8 cellular contexts compared by ENCODE assay signal in genomic region chr11:36509265-36509664, GRCh38. TPM values are rescaled to one million over a fixed set of nuclear protein-coding genes. Genes with fewer than 3 reads are reported as not detected.
DNase-seq lines count a peak whose midpoint lies in the region; ATAC-seq and TF ChIP-seq lines count a peak whose summit lies in the region.

No MANE protein-coding gene starts in this region.

- peaks cover 0 to 2% (median 0%) of the 10 kb centered on the region in 5 donors for H3K9me3 Mint-ChIP-seq in CD8-positive, alpha-beta memory T cell

- H3K27me3 Mint-ChIP-seq in CD8-positive, alpha-beta memory T cell: peaks cover 1 to 8% of the 10 kb centered on the region in 2 donors

- no peaks in the 10 kb centered on the region for H3K36me3 ChIP-seq in CD8-positive, alpha-beta memory T cell (ENCODE audit: insufficient read depth, low read length)
- H3K36me3 ChIP-seq in OCI-LY3 (replicated peaks; ENCODE audit: low read depth, low read length): no peaks in the 10 kb centered on the region
- no peaks in the 10 kb centered on the region for H3K36me3 ChIP-seq in iPS-15b (ENCODE audit: control insufficient read depth, insufficient read depth, low read length)

- peak in 3 of 5 donors; percentile 17 to 20 (median 19) for DNase-seq in CD8-positive, alpha-beta memory T cell
- peak; percentile 58 for DNase-seq in astrocyte of the hippocampus (ENCODE audit: low read depth, low spot score)
- no peak for DNase-seq in activated gamma-delta T cell treated with Interleukin-2 at 50 U/mL for 16 hours

- peak overlapping the region; percentile 88 to 98 (median 94) for H3K27ac Mint-ChIP-seq in CD8-positive, alpha-beta memory T cell

- H3K9ac ChIP-seq in OCI-LY3 (ENCODE audit: low read length) (peak overlapping the region; percentile 85), iPS-15b (ENCODE audit: low read depth, low read length) (no peak overlapping the region)

- H3K4me3 ChIP-seq in CD8-positive, alpha-beta memory T cell (ENCODE audit: low read length): peak overlapping the region; percentile 83
- H3K4me3 ChIP-seq in OCI-LY3 (ENCODE audit: low read length): peak overlapping the region; percentile 99
- H3K4me3 ChIP-seq in iPS-15b (ENCODE audit: low read depth, low read length): peak overlapping the region; percentile 96
- H3K4me3 ChIP-seq in skin epidermis: peak overlapping the region; percentile 73 to 92 (median 83)

- POLR2A ChIA-PET in CD8-positive, alpha-beta memory T cell (lab: Charles Lee): interaction anchor here (0.7 kb wide), 2 partner anchors 130 to 742 kb away, joined by 3 to 6 read pairs; no protein-coding TSS in a partner anchor

- peak overlapping the region; percentile 97 for H3K4me2 ChIP-seq in OCI-LY3 (ENCODE audit: low read length)

- ATAC-seq in GM21528 (IDR thresholded peaks at IDR 0.05; ENCODE audit: low FRiP score, unreplicated experiment): peak; percentile 27
- ATAC-seq in GM19463 (IDR thresholded peaks at IDR 0.05; ENCODE audit: unreplicated experiment): no peak

- H3K79me2 ChIP-seq in OCI-LY3 (ENCODE audit: low read length): peaks cover 23% of the 10 kb centered on the region

- no peak for TF ChIP-seq CTCF in OCI-LY3 (IDR thresholded peaks at IDR 0.05; ENCODE audit: low read depth, low read length)

- H3K36me3 Mint-ChIP-seq in CD8-positive, alpha-beta memory T cell: peaks cover 0 to 26% (median 0%) of the 10 kb centered on the region in 3 donors

- H3K27me3 ChIP-seq in CD8-positive, alpha-beta memory T cell (ENCODE audit: insufficient read depth, low read length, poor library complexity, severe bottlenecking): no peaks in the 10 kb centered on the region
- H3K27me3 ChIP-seq in OCI-LY3 (ENCODE audit: low read depth, low read length): no peaks in the 10 kb centered on the region
- H3K27me3 ChIP-seq in iPS-15b (ENCODE audit: control insufficient read depth, insufficient read depth, low read length): peaks cover 2% of the 10 kb centered on the region

- H3K9me3 ChIP-seq in CD8-positive, alpha-beta memory T cell (ENCODE audit: low read length): no peaks in the 10 kb centered on the region
- H3K9me3 ChIP-seq in OCI-LY3 (ENCODE audit: insufficient read depth, low read length) (peaks cover 3% of the 10 kb centered on the region; the same call in 1 of the 2 replicates), iPS-15b (ENCODE audit: control insufficient read depth, insufficient read depth, low read length) (no peaks in the 10 kb centered on the region)

- CTCF ChIA-PET in CD8-positive, alpha-beta memory T cell (lab: Charles Lee): interaction anchor here (1.7 to 3.5 kb wide), 3 partner anchors 10 to 157 kb away, joined by 5 to 27 read pairs (median 18); no protein-coding TSS in a partner anchor

- H3K4me1 ChIP-seq in CD8-positive, alpha-beta memory T cell (ENCODE audit: insufficient read depth, low read length): peaks cover 26% of the 10 kb centered on the region
- H3K4me1 ChIP-seq in OCI-LY3 (ENCODE audit: low read length) (peaks cover 12% of the 10 kb centered on the region), iPS-15b (ENCODE audit: control insufficient read depth, insufficient read depth, low read length) (no peaks in the 10 kb centered on the region)

- peaks cover 36 to 50% (median 43%) of the 10 kb centered on the region in 3 donors for H3K4me1 Mint-ChIP-seq in CD8-positive, alpha-beta memory T cell

- peaks cover 11% of the 10 kb centered on the region for H4K20me1 ChIP-seq in OCI-LY3 (ENCODE audit: insufficient read depth, low read length)

- peak overlapping the region; percentile 100 for H2AFZ ChIP-seq in OCI-LY3 (ENCODE audit: low read depth, low read length)

- H3K27ac ChIP-seq in CD8-positive, alpha-beta memory T cell (ENCODE audit: low read depth, low read length): peak overlapping the region; percentile 82
- H3K27ac ChIP-seq in OCI-LY3 (ENCODE audit: low read length) (no peak overlapping the region), skin epidermis (peak overlapping the region; percentile 65 to 99 (median 92))

- peak overlapping the region; percentile 95 to 99 (median 98) for H3K4me3 Mint-ChIP-seq in CD8-positive, alpha-beta memory T cell

RNA-seq across cellular contexts. Expression of gene TRAF6, which starts 0.8 kb away (rescaled TPM):
- 10 to 100 TPM; 14.4 to 16.6 TPM for total RNA-seq in CD8-positive, alpha-beta memory T cell
- polyA plus RNA-seq in CD8-positive, alpha-beta memory T cell: 12.7 TPM

RNA-seq across cellular contexts. Expression of gene RAG1, which starts 58.5 kb away (rescaled TPM):
- under 1 TPM; 0.27 to 0.44 TPM for total RNA-seq in CD8-positive, alpha-beta memory T cell
- polyA plus RNA-seq in CD8-positive, alpha-beta memory T cell: 0.35 TPM
